ENCODE assay signal across 30 cellular contexts in the genomic region with DNA sequence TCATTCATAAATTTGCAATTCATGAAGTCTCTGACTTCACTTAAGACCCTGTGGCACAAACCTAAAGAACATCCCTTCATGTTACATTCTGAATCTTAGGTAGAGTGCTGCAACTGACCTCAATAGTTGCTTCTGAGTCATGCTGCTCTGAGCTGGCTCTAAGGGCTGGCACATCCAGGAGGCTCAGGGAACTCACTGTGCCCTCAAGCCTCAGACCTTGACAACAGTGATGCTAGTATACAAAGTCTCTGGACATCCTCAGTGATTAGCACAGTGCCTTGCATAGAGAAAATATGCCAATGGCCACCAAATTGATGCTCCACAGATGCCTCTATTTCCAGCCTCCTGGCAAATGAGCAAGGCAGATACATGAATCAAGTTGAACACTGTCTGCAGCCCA.
"Had no signal": no experiment of that assay in that cellular context is flagged by ENCODE, and none has a peak within 500 bp of the region (broad histone marks: within the 10 kb centered on the region; RNA-seq: fewer than 3 reads in every experiment).

No MANE protein-coding gene starts in this region.

- H3K4me1 ChIP-seq: foreskin keratinocyte, gastroesophageal sphincter, left lung, neural progenitor cell, parathyroid adenoma, psoas muscle, right lobe of liver, tibial nerve, upper lobe of left lung, uterus had no signal

- H3K4me1 Mint-ChIP-seq: mesothelial cell of epicardium; neural progenitor cell; stimulated activated memory B cell treated with anti-CD40 and anti-IgM and Interleukin-4, amounts not matched to agents 10 μg/mL and 1 μg/mL and 100 μg/mL, for 72 hours had no signal

- DNase-seq: cerebellar nuclear complex; cortex of kidney; dorsolateral prefrontal cortex; effector CD4-positive, alpha-beta T cell; heart left ventricle; kidney; left cardiac atrium; left lung; mesenchymal stem cell; naive thymus-derived CD4-positive, alpha-beta T cell; psoas muscle; right lobe of liver; small intestine; stimulated activated CD4-positive, alpha-beta T cell treated with anti-CD3 and anti-CD28 coated beads, Interleukin-2, amount 100 ng/mL, for 24 hours; stimulated activated CD4-positive, alpha-beta T cell treated with anti-CD3 and anti-CD28 coated beads, Interleukin-4, amount 100 ng/mL, for 24 hours; upper lobe of left lung; uterus had no signal

- H3K36me3 Mint-ChIP-seq: mesothelial cell of epicardium; neural progenitor cell; stimulated activated memory B cell treated with anti-CD40 and anti-IgM and Interleukin-4, amounts not matched to agents 10 μg/mL and 1 μg/mL and 100 μg/mL, for 72 hours had no signal

- FAIRE-seq: kidney, small intestine had no signal

- H3K4me3 Mint-ChIP-seq: mesothelial cell of epicardium; naive thymus-derived CD4-positive, alpha-beta T cell; nephron; neural progenitor cell; stimulated activated memory B cell treated with anti-CD40 and anti-IgM and Interleukin-4, amounts not matched to agents 10 μg/mL and 1 μg/mL and 100 μg/mL, for 72 hours; stimulated activated naive CD8-positive, alpha-beta T cell treated with anti-CD3 and anti-CD28 coated beads, Interleukin-15, Interleukin-2, amounts not matched to agents 100 ng/mL and 50 ng/mL, for 24 hours had no signal

- H3K9me3 Mint-ChIP-seq: stimulated activated naive CD8-positive, alpha-beta T cell treated with anti-CD3 and anti-CD28 coated beads, Interleukin-15, Interleukin-2, amounts not matched to agents 100 ng/mL and 50 ng/mL, for 24 hours had no signal

- H3K27me3 ChIP-seq: dorsolateral prefrontal cortex, foreskin keratinocyte, gastroesophageal sphincter, heart left ventricle, hepatocyte, left lung, neural progenitor cell, right lobe of liver, tibial nerve, upper lobe of left lung, uterus had no signal

- H3K27ac ChIP-seq: dorsolateral prefrontal cortex, epithelial cell of prostate, foreskin keratinocyte, gastroesophageal sphincter, heart left ventricle, hepatocyte, left lung, neural progenitor cell, parathyroid adenoma, psoas muscle, right lobe of liver, thoracic aorta, tibial nerve, upper lobe of left lung, uterus had no signal

- H3K36me3 ChIP-seq: gastroesophageal sphincter, heart left ventricle, left lung, neural progenitor cell, right lobe of liver, thoracic aorta, tibial nerve, upper lobe of left lung, uterus had no signal

- H3K4me3 ChIP-seq: dorsolateral prefrontal cortex, gastroesophageal sphincter, heart left ventricle, hepatocyte, left lung, neural progenitor cell, psoas muscle, right lobe of liver, thoracic aorta, tibial nerve, upper lobe of left lung, uterus had no signal

- H3K9me3 ChIP-seq: gastroesophageal sphincter, heart left ventricle, left lung, psoas muscle, right lobe of liver, thoracic aorta, tibial nerve, upper lobe of left lung, uterus had no signal

- H3K27ac Mint-ChIP-seq: mesothelial cell of epicardium; naive thymus-derived CD4-positive, alpha-beta T cell; nephron; neural progenitor cell; stimulated activated memory B cell treated with anti-CD40 and anti-IgM and Interleukin-4, amounts not matched to agents 10 μg/mL and 1 μg/mL and 100 μg/mL, for 72 hours; stimulated activated naive CD8-positive, alpha-beta T cell treated with anti-CD3 and anti-CD28 coated beads, Interleukin-15, Interleukin-2, amounts not matched to agents 100 ng/mL and 50 ng/mL, for 24 hours had no signal

- ATAC-seq: esophagus mucosa; foreskin keratinocyte; gastroesophageal sphincter; heart left ventricle; left cardiac atrium; left lung; naive thymus-derived CD4-positive, alpha-beta T cell; psoas muscle; right lobe of liver; stimulated activated memory B cell treated with anti-CD40 and anti-IgM and Interleukin-4, amounts not matched to agents 10 μg/mL and 1 μg/mL and 100 μg/mL, for 72 hours had no signal
